ENCODE assay signal across 2 cellular contexts in the genomic region with DNA sequence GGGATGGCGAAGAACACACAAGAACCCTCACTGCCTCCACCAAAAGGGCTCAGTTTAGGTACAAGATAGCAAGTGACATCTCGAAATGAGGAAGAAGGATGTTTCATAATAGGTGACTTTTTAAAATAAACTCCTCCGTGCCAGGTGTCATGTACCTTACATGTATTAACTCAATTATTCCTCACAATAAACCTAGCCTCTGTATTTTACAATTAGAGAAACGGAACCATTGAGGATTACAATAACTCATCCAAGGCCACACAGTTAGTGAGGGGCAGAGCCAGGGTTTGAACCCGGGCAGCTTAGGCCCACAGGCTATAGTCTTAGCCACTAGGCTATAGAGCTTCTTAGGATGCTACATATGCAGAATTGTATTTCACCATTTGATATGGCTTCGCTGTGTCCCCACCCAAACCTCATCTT.
TF ChIP-seq lines count a peak whose summit lies in the region.

No MANE protein-coding gene starts in this region.

TF ChIP-seq in liver, 16 proteins besides CTCF, POLR2A, EP300 and RAD21:
- TF ChIP-seq JUND (IDR thresholded peaks at IDR 0.05) (no peak), FOXA1 (IDR thresholded peaks at IDR 0.05) (no peak), TAF1 (conservative IDR thresholded peaks at IDR 0.05) (no peak)
- TF ChIP-seq, protein P1, sequence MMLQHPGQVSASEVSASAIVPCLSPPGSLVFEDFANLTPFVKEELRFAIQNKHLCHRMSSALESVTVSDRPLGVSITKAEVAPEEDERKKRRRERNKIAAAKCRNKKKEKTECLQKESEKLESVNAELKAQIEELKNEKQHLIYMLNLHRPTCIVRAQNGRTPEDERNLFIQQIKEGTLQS (IDR thresholded peaks at IDR 0.05): peak; percentile 70
- TF ChIP-seq, protein P2, sequence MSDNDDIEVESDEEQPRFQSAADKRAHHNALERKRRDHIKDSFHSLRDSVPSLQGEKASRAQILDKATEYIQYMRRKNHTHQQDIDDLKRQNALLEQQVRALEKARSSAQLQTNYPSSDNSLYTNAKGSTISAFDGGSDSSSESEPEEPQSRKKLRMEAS (IDR thresholded peaks at IDR 0.05): no peak
TF ChIP-seq in liver: peak in this region for 1.

TF ChIP-seq in HepG2, 621 proteins besides CTCF, POLR2A, EP300 and RAD21:
- no peak for TF ChIP-seq ZNF430 (CRISPR knock-in tag; IDR thresholded peaks at IDR 0.05)
- TF ChIP-seq NFATC3 (CRISPR knock-in tag; IDR thresholded peaks at IDR 0.05): no peak
